9 cellular contexts compared by ENCODE assay signal in genomic region chr20:10603971-10604864, GRCh38.
A peak's percentile ranks its signal among the peaks of the same experiment; 100 is the strongest.
DNase-seq lines count a peak whose midpoint lies in the region; ATAC-seq and TF ChIP-seq lines count a peak whose summit lies in the region.
"Had no signal": no experiment of that assay in that cellular context is flagged by ENCODE, and none has a peak within 500 bp of the region (broad histone marks: within the 10 kb centered on the region; RNA-seq: fewer than 3 reads in every experiment).

No MANE protein-coding gene starts in this region.

- peak overlapping the region; percentile 28 for H3K4me3 Mint-ChIP-seq in osteocyte (ENCODE audit: unreplicated experiment)

- no peaks in the 10 kb centered on the region for H3K9me3 Mint-ChIP-seq in osteocyte (ENCODE audit: unreplicated experiment)

- H3K4me1 Mint-ChIP-seq in osteocyte (ENCODE audit: unreplicated experiment) = peaks cover 64% of the 10 kb centered on the region

- DNase-seq in COLO829 (ENCODE audit: low spot score) (peak; percentile 81), SJSA1 (ENCODE audit: low read depth in 1 of 2, low spot score in 2 of 2) (peak; percentile 87 to 92), fibroblast of peridontal ligament (ENCODE audit: extremely low read depth) (peak; percentile 91), osteocyte (ENCODE audit: extremely low spot score, unreplicated experiment) (no peak), NCI-H2107 treated with DMSO at 0.1 percent for 48 hours (lab: John Stamatoyannopoulos, UW; ENCODE audit: unreplicated experiment) (no peak)
- DNase-seq: NCI-H1048 had no signal

- TF ChIP-seq CTCF in osteocyte (IDR thresholded peaks at IDR 0.05) = no peak

- no peak overlapping the region for H3K4me3 ChIP-seq in SJSA1

- no peaks in the 10 kb centered on the region for H3K9me3 ChIP-seq in SJSA1 (replicated peaks)

- H3K27me3 Mint-ChIP-seq in osteocyte (ENCODE audit: unreplicated experiment) = no peaks in the 10 kb centered on the region

- peak overlapping the region; percentile 95 for H3K27ac Mint-ChIP-seq in osteocyte (ENCODE audit: unreplicated experiment)

- H3K4me1 ChIP-seq in SJSA1 (replicated peaks) = peaks cover 28% of the 10 kb centered on the region

- peak overlapping the region; percentile 90 for H3K27ac ChIP-seq in SJSA1

- ATAC-seq in HG03521 (IDR thresholded peaks at IDR 0.05; ENCODE audit: unreplicated experiment) = no peak
- no peak for ATAC-seq in HG02642 (IDR thresholded peaks at IDR 0.05; ENCODE audit: poor library complexity, unreplicated experiment)
- ATAC-seq in GM18909 (IDR thresholded peaks at IDR 0.05; ENCODE audit: poor library complexity, unreplicated experiment) = no peak

- no peaks in the 10 kb centered on the region for H3K27me3 ChIP-seq in SJSA1 (replicated peaks)

- no peaks in the 10 kb centered on the region for H3K36me3 ChIP-seq in SJSA1

- H3K36me3 Mint-ChIP-seq in osteocyte (ENCODE audit: unreplicated experiment) = peaks cover 5% of the 10 kb centered on the region

Comparison
In these comparisons a context has a peak if more than half of its experiments do, and no peak if none do; other contexts are left out.
1. DNase-seq: peak in COLO829 (single experiment), SJSA1 (2 of 2) and fibroblast of peridontal ligament (single experiment); none in osteocyte (single experiment) and NCI-H2107 treated with DMSO at 0.1 percent for 48 hours (single experiment).